ENCODE assay signal across 1 cellular context in genomic region chr16:67246081-67246944, GRCh38.
TF ChIP-seq lines count a peak whose summit lies in the region.

No MANE protein-coding gene starts in this region.

TF ChIP-seq in K562, 482 proteins besides CTCF, POLR2A, EP300 and RAD21 (continued from another document):
- TF ChIP-seq ZBTB2 (IDR thresholded peaks at IDR 0.05) = peak; percentile 44; the same call in 1 of the 2 replicates
- peak; percentile 94 for TF ChIP-seq VEZF1 (CRISPR knock-in tag; IDR thresholded peaks at IDR 0.05)
- TF ChIP-seq MGA (IDR thresholded peaks at IDR 0.05) = peak; percentile 86
- TF ChIP-seq GATAD2A (IDR thresholded peaks at IDR 0.05) = peak; percentile 78
- TF ChIP-seq CAMTA2 (CRISPR knock-in tag; conservative IDR thresholded peaks at IDR 0.05) = no peak
- 0 out of 2 replicates have a peak, but pooled peaks have one; percentile 11 for TF ChIP-seq PTBP1 (IDR thresholded peaks at IDR 0.05; ENCODE audit: low read depth, low read length)
- TF ChIP-seq ZBTB17 (CRISPR knock-in tag; IDR thresholded peaks at IDR 0.05) = 0 out of 2 replicates have a peak, but pooled peaks have one; percentile 27
- TF ChIP-seq CTCFL (IDR thresholded peaks at IDR 0.05; ENCODE audit: borderline replicate concordance, insufficient read depth, low read depth, low read length, poor library complexity, severe bottlenecking) = peak; percentile 81
- peak; percentile 56; the same call in 1 of the 2 replicates for TF ChIP-seq CEBPG (CRISPR knock-in tag; IDR thresholded peaks at IDR 0.05)
- TF ChIP-seq CEBPG (tag; conservative IDR thresholded peaks at IDR 0.05 in 1 of 2, IDR thresholded peaks at IDR 0.05 in 1 of 2) = no peak
